ENCODE assay signal across 20 cellular contexts in the genomic region with DNA sequence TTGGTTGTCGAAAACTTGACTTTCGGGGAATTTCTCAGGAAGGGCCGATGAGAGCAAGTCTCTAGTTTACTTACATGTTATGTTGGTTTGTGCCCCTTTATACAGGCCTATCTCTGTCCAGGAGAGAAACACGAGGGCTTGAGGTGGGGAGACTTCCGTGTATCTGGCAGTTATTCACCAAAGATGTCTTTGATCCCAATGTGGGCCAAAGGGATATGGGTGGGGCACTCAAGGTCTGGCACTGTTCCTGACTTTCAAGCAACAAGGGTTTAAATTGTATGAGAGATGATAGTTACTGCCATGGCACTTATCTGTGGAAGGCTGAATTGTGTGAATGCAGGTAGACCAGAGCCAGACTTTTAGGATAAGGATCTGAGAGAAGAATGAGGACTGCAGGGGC.
"Had no signal": no experiment of that assay in that cellular context is flagged by ENCODE, and none has a peak within 500 bp of the region (broad histone marks: within the 10 kb centered on the region; RNA-seq: fewer than 3 reads in every experiment).

No MANE protein-coding gene starts in this region.

- H3K9me3 ChIP-seq: gastrocnemius medialis had no signal

- H3K36me3 ChIP-seq: esophagus muscularis mucosa, gastrocnemius medialis, heart left ventricle, left lung, lower lobe of right lung had no signal

- H3K4me1 ChIP-seq: esophagus muscularis mucosa, gastrocnemius medialis, heart left ventricle, left lung, lower lobe of right lung had no signal

- DNase-seq: dermis blood vessel endothelial cell; dorsolateral prefrontal cortex; effector CD4-positive, alpha-beta T cell; effector memory CD4-positive, alpha-beta T cell; foreskin fibroblast; foreskin melanocyte; gastrocnemius medialis; heart left ventricle; hypothalamus; immature natural killer cell; islet precursor cell; kidney; kidney glomerular epithelial cell; left lung; left ventricle myocardium superior; lower lobe of right lung; mesenchymal stem cell had no signal

- ATAC-seq: gastrocnemius medialis, heart left ventricle, left lung, left ventricle myocardium superior, lower lobe of right lung had no signal

- H3K27me3 ChIP-seq: dorsolateral prefrontal cortex, esophagus muscularis mucosa, gastrocnemius medialis, heart left ventricle, hepatocyte, left lung had no signal

- H3K4me3 ChIP-seq: coronary artery, dorsolateral prefrontal cortex, esophagus muscularis mucosa, gastrocnemius medialis, heart left ventricle, hepatocyte, left lung, lower lobe of right lung had no signal

- H3K27ac ChIP-seq: coronary artery, dorsolateral prefrontal cortex, esophagus muscularis mucosa, gastrocnemius medialis, heart left ventricle, hepatocyte, left lung, lower lobe of right lung had no signal
